In genomic region chr12:67534671-67535070, GRCh38 we compare ENCODE assay signal across 14 cellular contexts.
DNase-seq lines count a peak whose midpoint lies in the region; ATAC-seq and TF ChIP-seq lines count a peak whose summit lies in the region.
"Had no signal": no experiment of that assay in that cellular context is flagged by ENCODE, and none has a peak within 500 bp of the region (broad histone marks: within the 10 kb centered on the region; RNA-seq: fewer than 3 reads in every experiment).

No MANE protein-coding gene starts in this region.

- no peak for TF ChIP-seq CTCF in foreskin keratinocyte (conservative IDR thresholded peaks at IDR 0.05)
- no peak for TF ChIP-seq CTCF in retinal pigment epithelial cell (conservative IDR thresholded peaks at IDR 0.05; ENCODE audit: low read depth, low read length)

- H3K27ac ChIP-seq in foreskin keratinocyte, result no peak overlapping the region

- H3K27me3 ChIP-seq in foreskin keratinocyte, result no peaks in the 10 kb centered on the region
- H3K27me3 ChIP-seq: sigmoid colon had no signal

- peak; percentile 75 for ATAC-seq in SK-N-SH treated with all-trans-retinoic acid at 6 μM for 48 hours
- peak; percentile 51 for ATAC-seq in foreskin keratinocyte
- ATAC-seq in HG02981 (IDR thresholded peaks at IDR 0.05; ENCODE audit: unreplicated experiment), result no peak
- ATAC-seq in GM21529 (IDR thresholded peaks at IDR 0.05; ENCODE audit: unreplicated experiment), result no peak
- ATAC-seq: effector memory CD8-positive, alpha-beta T cell had no signal

- no peak overlapping the region for H3K4me3 ChIP-seq in retinal pigment epithelial cell (ENCODE audit: low read length)
- H3K4me3 ChIP-seq: sigmoid colon had no signal

- peaks cover 12% of the 10 kb centered on the region for H3K4me1 ChIP-seq in foreskin keratinocyte

- DNase-seq in GM04504 (ENCODE audit: low read depth) (peak; percentile 84), foreskin keratinocyte (peak; percentile 37 to 72), retinal pigment epithelial cell (ENCODE audit: low read depth) (peak; percentile 66), OCI-M2 (lab: John Stamatoyannopoulos, UW; ENCODE audit: unreplicated experiment) (no peak)
- no peak for DNase-seq in activated naive CD4-positive, alpha-beta T cell (lab: John Stamatoyannopoulos, UW)
- DNase-seq: activated effector memory CD4-positive, alpha-beta T cell treated with anti-CD3 and anti-CD28 coated beads, Interleukin-2, amount 50 U/mL, for 16 hours; DMS79; effector memory CD8-positive, alpha-beta T cell; NCI-H1436 treated with DMSO at 0.1 percent for 48 hours; sigmoid colon; stimulated activated CD8-positive, alpha-beta memory T cell treated with anti-CD3 and anti-CD28 coated beads, Interleukin-4, amount 100 ng/mL, for 48 hours had no signal

TF ChIP-seq in SK-N-SH treated with all-trans-retinoic acid at 6 μM for 48 hours, 23 proteins besides CTCF, POLR2A, EP300 and RAD21:
- TF ChIP-seq ESRRG (CRISPR knock-in tag; IDR thresholded peaks at IDR 0.05) (no peak), POU6F1 (CRISPR knock-in tag; IDR thresholded peaks at IDR 0.05; ENCODE audit: borderline replicate concordance, low read depth) (no peak), GLIS3 (CRISPR knock-in tag; IDR thresholded peaks at IDR 0.05) (no peak)
TF ChIP-seq in SK-N-SH treated with all-trans-retinoic acid at 6 μM for 48 hours: peak in this region for 0.

Comparison
In these comparisons a context has a peak if more than half of its experiments do, and no peak if none do; other contexts are left out.
1. DNase-seq: peak in GM04504 (single experiment), foreskin keratinocyte (2 of 2) and retinal pigment epithelial cell (single experiment); none in activated naive CD4-positive, alpha-beta T cell (0 of 4) and OCI-M2 (single experiment).
2. ATAC-seq: peak in SK-N-SH treated with all-trans-retinoic acid at 6 μM for 48 hours (single experiment) and foreskin keratinocyte (single experiment); none in HG02981 (single experiment) and GM21529 (single experiment).